32 cellular contexts compared by ENCODE assay signal in the genomic region with DNA sequence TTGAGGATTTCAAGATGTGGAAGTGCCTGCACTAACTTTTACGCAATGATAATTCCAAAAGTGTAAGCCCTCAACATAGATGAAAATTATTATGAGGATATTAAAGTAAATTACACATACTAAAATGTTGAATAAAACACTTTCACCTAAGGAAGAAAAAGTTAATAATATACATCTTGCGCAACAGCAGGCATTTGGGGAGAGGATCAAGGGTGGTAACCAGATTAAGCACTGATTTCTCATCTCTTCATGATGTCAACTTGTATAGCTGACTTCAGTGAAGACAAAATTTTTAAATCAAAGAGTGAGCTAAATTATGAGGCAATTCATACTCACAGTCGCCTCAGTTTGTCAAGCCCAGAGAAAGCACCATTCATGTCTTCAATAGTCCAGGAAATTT. TPM values are rescaled to one million over a fixed set of nuclear protein-coding genes. Genes with fewer than 3 reads are reported as not detected.
"Had no signal": no experiment of that assay in that cellular context is flagged by ENCODE, and none has a peak within 500 bp of the region (broad histone marks: within the 10 kb centered on the region; RNA-seq: fewer than 3 reads in every experiment).

No MANE protein-coding gene starts in this region.

- H3K9me3 ChIP-seq: adrenal gland, body of pancreas, gastroesophageal sphincter, ovary, prostate gland had no signal

- H3K9me3 Mint-ChIP-seq: activated CD4-positive, alpha-beta memory T cell treated with anti-CD3 and anti-CD28 coated beads for 36 hours; activated CD4-positive, alpha-beta T cell treated with anti-CD3 and anti-CD28 coated beads, Interleukin-2, amount 10 ng/mL, durations not matched to agents 24 days and 14 days; activated naive CD4-positive, alpha-beta T cell treated with anti-CD3 and anti-CD28 coated beads for 36 hours; activated naive CD8-positive, alpha-beta T cell treated with anti-CD3 and anti-CD28 coated beads for 36 hours; activated T-helper 1 cell treated with anti-CD3 and anti-CD28 coated beads, Interleukin-12 subunit alpha, Interleukin-12 subunit beta, Interleukin-2, Interleukin-4 antibody, amounts not matched to agents 30 ng/mL and 10 ng/mL and 1 ng/mL, durations not matched to agents 14 hours and 24 hours and 36 hours had no signal

- DNase-seq: activated CD4-positive, alpha-beta memory T cell treated with anti-CD3 and anti-CD28 coated beads for 36 hours; activated CD4-positive, alpha-beta T cell treated with anti-CD3 and anti-CD28 coated beads, Interleukin-2, amount 10 ng/mL, durations not matched to agents 24 days and 14 days; activated CD4-positive, CD25-positive, alpha-beta regulatory T cell treated with anti-CD3 and anti-CD28 coated beads, Interleukin-2, amount 50 U/mL, for 72 hours; activated CD8-positive, alpha-beta memory T cell treated with anti-CD3 and anti-CD28 coated beads, Interleukin-2, amount 50 U/mL, for 4 hours; activated effector memory CD4-positive, alpha-beta T cell treated with anti-CD3 and anti-CD28 coated beads, Interleukin-2, amount 50 U/mL, for 16 hours; activated naive CD4-positive, alpha-beta T cell treated with anti-CD3 and anti-CD28 coated beads for 36 hours; activated naive CD8-positive, alpha-beta T cell treated with anti-CD3 and anti-CD28 coated beads for 36 hours; activated T-cell treated with anti-CD3 and anti-CD28 coated beads, Interleukin-2, amount 50 U/mL, for 1 hour; adrenal gland; aorta; body of pancreas; cerebellar nuclear complex; dorsolateral prefrontal cortex; effector memory CD4-positive, alpha-beta T cell; erythroblast; hypothalamus; immature natural killer cell; midbrain; natural killer cell; ovary; stimulated activated CD4-positive, alpha-beta T cell treated with anti-CD3 and anti-CD28 coated beads, Interleukin-15, amount 100 ng/mL, for 24 hours; stimulated activated CD4-positive, alpha-beta T cell treated with anti-CD3 and anti-CD28 coated beads, Interleukin-2, amount 100 ng/mL, for 24 hours; stimulated activated naive CD4-positive, alpha-beta T cell; T-helper 2 cell; trophoblast cell had no signal

- H3K4me1 ChIP-seq: prostate gland had no signal

- H3K4me1 Mint-ChIP-seq: activated CD4-positive, alpha-beta T cell treated with anti-CD3 and anti-CD28 coated beads, Interleukin-2, amount 10 ng/mL, durations not matched to agents 24 days and 14 days; activated naive CD8-positive, alpha-beta T cell treated with anti-CD3 and anti-CD28 coated beads for 36 hours; immature natural killer cell; natural killer cell had no signal

- H3K36me3 ChIP-seq: ovary, prostate gland had no signal

- ATAC-seq: body of pancreas, gastroesophageal sphincter, natural killer cell had no signal

- H3K4me3 Mint-ChIP-seq: activated CD4-positive, alpha-beta memory T cell treated with anti-CD3 and anti-CD28 coated beads for 36 hours; activated CD4-positive, alpha-beta T cell treated with anti-CD3 and anti-CD28 coated beads, Interleukin-2, amount 10 ng/mL, durations not matched to agents 24 days and 14 days; activated naive CD4-positive, alpha-beta T cell treated with anti-CD3 and anti-CD28 coated beads for 36 hours; activated naive CD8-positive, alpha-beta T cell treated with anti-CD3 and anti-CD28 coated beads for 36 hours; activated T-helper 1 cell treated with anti-CD3 and anti-CD28 coated beads, Interleukin-12 subunit alpha, Interleukin-12 subunit beta, Interleukin-2, Interleukin-4 antibody, amounts not matched to agents 30 ng/mL and 10 ng/mL and 1 ng/mL, durations not matched to agents 14 hours and 24 hours and 36 hours; immature natural killer cell; natural killer cell had no signal

- FAIRE-seq: urothelium cell line had no signal

- H3K27ac ChIP-seq: adrenal gland, body of pancreas, cardiac muscle cell, coronary artery, ovary, prostate gland had no signal

- H3K27ac Mint-ChIP-seq: activated CD4-positive, alpha-beta memory T cell treated with anti-CD3 and anti-CD28 coated beads for 36 hours; activated CD4-positive, alpha-beta T cell treated with anti-CD3 and anti-CD28 coated beads, Interleukin-2, amount 10 ng/mL, durations not matched to agents 24 days and 14 days; activated naive CD4-positive, alpha-beta T cell treated with anti-CD3 and anti-CD28 coated beads for 36 hours; activated naive CD8-positive, alpha-beta T cell treated with anti-CD3 and anti-CD28 coated beads for 36 hours; activated T-helper 1 cell treated with anti-CD3 and anti-CD28 coated beads, Interleukin-12 subunit alpha, Interleukin-12 subunit beta, Interleukin-2, Interleukin-4 antibody, amounts not matched to agents 30 ng/mL and 10 ng/mL and 1 ng/mL, durations not matched to agents 14 hours and 24 hours and 36 hours; immature natural killer cell; natural killer cell had no signal

- H3K36me3 Mint-ChIP-seq: activated CD4-positive, alpha-beta memory T cell treated with anti-CD3 and anti-CD28 coated beads for 36 hours; activated naive CD8-positive, alpha-beta T cell treated with anti-CD3 and anti-CD28 coated beads for 36 hours; immature natural killer cell; natural killer cell had no signal

- H3K27me3 Mint-ChIP-seq: activated CD4-positive, alpha-beta memory T cell treated with anti-CD3 and anti-CD28 coated beads for 36 hours; activated CD4-positive, alpha-beta T cell treated with anti-CD3 and anti-CD28 coated beads, Interleukin-2, amount 10 ng/mL, durations not matched to agents 24 days and 14 days; activated naive CD8-positive, alpha-beta T cell treated with anti-CD3 and anti-CD28 coated beads for 36 hours had no signal

- H3K27me3 ChIP-seq: adrenal gland, body of pancreas, cardiac muscle cell, dorsolateral prefrontal cortex, gastroesophageal sphincter, ovary had no signal

- H3K4me3 ChIP-seq: adrenal gland, body of pancreas, cardiac muscle cell, coronary artery, dorsolateral prefrontal cortex, gastroesophageal sphincter, ovary, prostate gland had no signal

RNA-seq across cellular contexts. Expression of gene LRIG3, which starts 33.8 kb away (rescaled TPM):
- total RNA-seq: activated CD4-positive, alpha-beta T cell treated with anti-CD3 and anti-CD28 coated beads, Interleukin-2, amount 10 ng/mL, durations not matched to agents 24 days and 14 days; activated CD8-positive, alpha-beta memory T cell treated with anti-CD3 and anti-CD28 coated beads for 36 hours; activated naive CD4-positive, alpha-beta T cell treated with anti-CD3 and anti-CD28 coated beads for 36 hours; activated naive CD8-positive, alpha-beta T cell treated with anti-CD3 and anti-CD28 coated beads for 36 hours; activated T-helper 1 cell treated with anti-CD3 and anti-CD28 coated beads, Interleukin-12 subunit alpha, Interleukin-12 subunit beta, Interleukin-2, Interleukin-4 antibody, amounts not matched to agents 30 ng/mL and 10 ng/mL and 1 ng/mL, durations not matched to agents 14 hours and 24 hours and 36 hours had no signal
- polyA plus RNA-seq: immature natural killer cell had no signal
